Comparison of ENCODE assay signal across 14 cellular contexts in genomic region chr9:79221084-79221483, GRCh38.
A peak's percentile ranks its signal among the peaks of the same experiment; 100 is the strongest.
DNase-seq lines count a peak whose midpoint lies in the region; ATAC-seq and TF ChIP-seq lines count a peak whose summit lies in the region.
"Had no signal": no experiment of that assay in that cellular context is flagged by ENCODE, and none has a peak within 500 bp of the region (broad histone marks: within the 10 kb centered on the region; RNA-seq: fewer than 3 reads in every experiment).

No MANE protein-coding gene starts in this region.

- no peaks in the 10 kb centered on the region for H3K4me1 Mint-ChIP-seq in Calu3 (ENCODE audit: low read depth, unreplicated experiment)
- H3K4me1 Mint-ChIP-seq: CD8-positive, alpha-beta memory T cell had no signal

- H3K4me3 ChIP-seq in astrocyte of the cerebellum (ENCODE audit: low read depth, low read length) = no peak overlapping the region
- H3K4me3 ChIP-seq: PC-9 had no signal

- no peak for TF ChIP-seq CTCF in astrocyte of the cerebellum (IDR thresholded peaks at IDR 0.05; ENCODE audit: low read depth, low read length, missing control alignments)
- TF ChIP-seq CTCF in Calu3 (IDR thresholded peaks at IDR 0.05; ENCODE audit: unreplicated experiment) = no peak

- no peak overlapping the region for H3K4me3 Mint-ChIP-seq in Calu3 (ENCODE audit: low read depth, unreplicated experiment)
- H3K4me3 Mint-ChIP-seq: CD8-positive, alpha-beta memory T cell had no signal

- intact Hi-C loops in Calu3 (cut with micrococcal nuclease; ENCODE audit: unreplicated experiment) = no loop called here

- BruUV-seq in Calu3 (replicated peaks; lab: Mats Ljungman, UMichigan) = no TSS peak

- no peaks in the 10 kb centered on the region for H3K36me3 Mint-ChIP-seq in Calu3 (ENCODE audit: insufficient read depth, unreplicated experiment)
- H3K36me3 Mint-ChIP-seq: CD8-positive, alpha-beta memory T cell had no signal

- ATAC-seq in GM21529 (IDR thresholded peaks at IDR 0.05; ENCODE audit: unreplicated experiment) (no peak), HG03571 (IDR thresholded peaks at IDR 0.05; ENCODE audit: unreplicated experiment) (no peak)

- no peak overlapping the region for H3K27ac Mint-ChIP-seq in Calu3 (ENCODE audit: unreplicated experiment)
- H3K27ac Mint-ChIP-seq: CD8-positive, alpha-beta memory T cell had no signal

- CTCF ChIA-PET in Calu3 (lab: Charles Lee) = interaction anchor here (0.6 kb wide), 1 partner anchor 530 kb away, joined by 3 read pairs; no protein-coding TSS in a partner anchor

- peaks cover 2% of the 10 kb centered on the region for H3K9me3 Mint-ChIP-seq in Calu3 (ENCODE audit: low read depth, unreplicated experiment)

- no peaks in the 10 kb centered on the region for H3K27me3 Mint-ChIP-seq in Calu3 (ENCODE audit: unreplicated experiment)
- H3K27me3 Mint-ChIP-seq: CD8-positive, alpha-beta memory T cell had no signal

- DNase-seq in AG08396 (ENCODE audit: low spot score) (peak; percentile 70), HS-27A (ENCODE audit: low read depth) (peak; percentile 69), astrocyte of the cerebellum (ENCODE audit: low read depth) (peak; percentile 6), iris pigment epithelial cell (ENCODE audit: low read depth) (peak; percentile 95), Calu3 (no peak), NCI-H2171 treated with DMSO at 0.1 percent for 48 hours (lab: John Stamatoyannopoulos, UW) (no peak)
- DNase-seq: CD8-positive, alpha-beta memory T cell; cortex of kidney; NCI-H1694; stimulated activated CD4-positive, alpha-beta T cell treated with anti-CD3 and anti-CD28 coated beads, Interleukin-12 subunit alpha, Interleukin-12 subunit beta, amount 100 ng/mL, for 4 hours; WERI-Rb-1 had no signal

- in situ Hi-C loops in astrocyte of the cerebellum (cut with HindIII; ENCODE audit: low sequenced_read_pairs) = no loop called here

Comparison
In these comparisons a context has a peak if more than half of its experiments do, and no peak if none do; other contexts are left out.
1. DNase-seq: peak in AG08396 (single experiment), HS-27A (single experiment), astrocyte of the cerebellum (single experiment) and iris pigment epithelial cell (single experiment); none in Calu3 (single experiment) and NCI-H2171 treated with DMSO at 0.1 percent for 48 hours (single experiment).